1 cellular context compared by ENCODE assay signal in genomic region chr9:134185536-134186011, GRCh38.
A peak's percentile ranks its signal among the peaks of the same experiment; 100 is the strongest.
TF ChIP-seq lines count a peak whose summit lies in the region.

No MANE protein-coding gene starts in this region.

TF ChIP-seq in HepG2, 621 proteins besides CTCF, POLR2A, EP300 and RAD21:
- TF ChIP-seq ZNF563 (CRISPR knock-in tag; IDR thresholded peaks at IDR 0.05) (no peak), ZNF646 (CRISPR knock-in tag; IDR thresholded peaks at IDR 0.05) (peak; percentile 80; the same call in 1 of the 2 replicates)
TF ChIP-seq in HepG2: peak in this region for 1.
